In the genomic region with DNA sequence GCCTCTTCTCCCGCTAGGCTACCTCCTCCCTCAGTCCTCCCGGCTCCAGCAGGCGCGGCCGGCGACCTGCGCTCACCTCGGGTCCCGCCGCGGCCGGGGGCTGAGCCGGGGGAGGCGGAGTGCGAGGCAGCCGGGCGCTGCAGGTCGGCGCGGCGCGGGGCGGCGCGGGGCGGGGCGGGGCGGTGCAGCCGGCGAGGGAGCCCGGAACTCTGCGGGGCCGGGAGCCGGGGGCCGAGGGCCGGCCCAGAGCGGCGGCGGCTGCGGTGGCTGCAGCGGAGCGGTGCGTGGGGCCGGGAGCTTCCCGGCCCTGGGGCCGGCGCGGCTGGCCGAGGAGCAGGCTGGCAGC, we compare ENCODE assay signal across 8 cellular contexts. TPM values are rescaled to one million over a fixed set of nuclear protein-coding genes. Genes with fewer than 3 reads are reported as not detected.
DNase-seq lines count a peak whose midpoint lies in the region; ATAC-seq and TF ChIP-seq lines count a peak whose summit lies in the region.

No MANE protein-coding gene starts in this region.

- peak; percentile 30 for ATAC-seq in GM21576 (IDR thresholded peaks at IDR 0.05; ENCODE audit: unreplicated experiment)

- peak overlapping the region; percentile 84 for H3K27ac ChIP-seq in osteoblast (ENCODE audit: low read depth, low read length)

- H3K4me1 ChIP-seq in osteoblast (ENCODE audit: insufficient read depth, low read length): peaks cover 12% of the 10 kb centered on the region

- peak overlapping the region; percentile 69 for H3K4me3 ChIP-seq in GM06990 (replicated peaks; ENCODE audit: low read depth, low read length)
- H3K4me3 ChIP-seq in fibroblast of mammary gland (ENCODE audit: control insufficient read depth, low read depth, low read length): peak overlapping the region; percentile 75
- peak overlapping the region; percentile 79 for H3K4me3 ChIP-seq in osteoblast (ENCODE audit: insufficient read depth, low read length)

- H3K36me3 ChIP-seq in GM06990 (ENCODE audit: control insufficient read depth, insufficient read depth, low read length) (no peaks in the 10 kb centered on the region), osteoblast (ENCODE audit: insufficient read depth, low read length) (no peaks in the 10 kb centered on the region)

- TF ChIP-seq CTCF in GM06990 (IDR thresholded peaks at IDR 0.05; ENCODE audit: insufficient read depth, low read length, poor library complexity, severe bottlenecking) (no peak), fibroblast of mammary gland (conservative IDR thresholded peaks at IDR 0.05; ENCODE audit: control insufficient read depth, insufficient read depth, low read depth, low read length) (no peak), osteoblast (IDR thresholded peaks at IDR 0.05; ENCODE audit: extremely low read depth, low read depth, low read length) (no peak)

- H3K79me2 ChIP-seq in osteoblast (ENCODE audit: insufficient read depth, low read length): peaks cover 41% of the 10 kb centered on the region

- no peaks in the 10 kb centered on the region for H3K9me3 ChIP-seq in osteoblast (ENCODE audit: low read depth, low read length)

- H2AFZ ChIP-seq in osteoblast (ENCODE audit: low read length): peak overlapping the region; percentile 44

- peak overlapping the region; percentile 89 for H3K4me2 ChIP-seq in osteoblast (ENCODE audit: insufficient read depth, low read length)

- peaks cover 34% of the 10 kb centered on the region for H4K20me1 ChIP-seq in osteoblast (ENCODE audit: insufficient read depth, low read length)

- DNase-seq in GM06990 (ENCODE audit: extremely low read depth, insufficient read length): no peak
- DNase-seq in HuH-7 (ENCODE audit: low spot score): peak; percentile 39
- DNase-seq in activated T-helper 1 cell treated with Interleukin-2 at 50 U/mL for 16 hours (ENCODE audit: low read depth): peak; percentile 46
- DNase-seq in fibroblast of mammary gland (ENCODE audit: low read depth): no peak
- DNase-seq in osteoblast (ENCODE audit: insufficient read length, low spot score, missing footprints): no peak
- DNase-seq in EL: no peak
- no peak for DNase-seq in NCI-H1694 treated with DMSO at 0.1 percent for 48 hours (lab: John Stamatoyannopoulos, UW)

- H3K27me3 ChIP-seq in GM06990 (replicated peaks; ENCODE audit: control insufficient read depth, insufficient read depth, low read length): no peaks in the 10 kb centered on the region
- no peaks in the 10 kb centered on the region for H3K27me3 ChIP-seq in osteoblast (ENCODE audit: insufficient read depth, low read length)

RNA-seq across cellular contexts. Expression of a gene that starts 0.4 kb away (rescaled TPM):
- total RNA-seq in osteoblast: 52.5 and 53.9 TPM in 2 replicates

Comparison
In these comparisons a context has a peak if more than half of its experiments do, and no peak if none do; other contexts are left out.
1. DNase-seq: peak in HuH-7 (single experiment) and activated T-helper 1 cell treated with Interleukin-2 at 50 U/mL for 16 hours (single experiment); none in GM06990 (single experiment), fibroblast of mammary gland (single experiment), osteoblast (single experiment), EL (single experiment) and NCI-H1694 treated with DMSO at 0.1 percent for 48 hours (single experiment).
2. Peak in every context shown above with its lines, with median percentiles within 50 percentile points of each other: H3K4me3 ChIP-seq.